22 cellular contexts compared by ENCODE assay signal in genomic region chr16:22213236-22213635, GRCh38. TPM values are rescaled to one million over a fixed set of nuclear protein-coding genes. Genes with fewer than 3 reads are reported as not detected.
DNase-seq lines count a peak whose midpoint lies in the region; FAIRE-seq and TF ChIP-seq lines count a peak whose summit lies in the region.
"Had no signal": no experiment of that assay in that cellular context is flagged by ENCODE, and none has a peak within 500 bp of the region (broad histone marks: within the 10 kb centered on the region; RNA-seq: fewer than 3 reads in every experiment).

No MANE protein-coding gene starts in this region.

- no peak overlapping the region for H2AFZ ChIP-seq in neural progenitor cell (replicated peaks)
- H2AFZ ChIP-seq: GM23248 had no signal

- peaks cover 4% of the 10 kb centered on the region for H3K9me3 ChIP-seq in left ventricle myocardium inferior (replicated peaks)
- no peaks in the 10 kb centered on the region for H3K9me3 ChIP-seq in sigmoid colon
- no peaks in the 10 kb centered on the region for H3K9me3 ChIP-seq in HAP-1
- no peaks in the 10 kb centered on the region for H3K9me3 ChIP-seq in neural progenitor cell (ENCODE audit: low read depth)

- no peaks in the 10 kb centered on the region for H3K36me3 ChIP-seq in left ventricle myocardium inferior
- H3K36me3 ChIP-seq in sigmoid colon, result no peaks in the 10 kb centered on the region
- peaks cover 21% of the 10 kb centered on the region for H3K36me3 ChIP-seq in HAP-1 (replicated peaks)
- H3K36me3 ChIP-seq in neural progenitor cell, result no peaks in the 10 kb centered on the region

- H3K36me3 Mint-ChIP-seq in neural progenitor cell, result peaks cover 3% of the 10 kb centered on the region

- FAIRE-seq in urothelium cell line (lab: Jason Lieb, UNC) (no peak), D721Med (lab: Jason Lieb, UNC) (no peak)
- FAIRE-seq: A204.1 had no signal

- H3K4me3 Mint-ChIP-seq in neural progenitor cell, result no peak overlapping the region
- H3K4me3 Mint-ChIP-seq: CD4-positive, CD25-positive, alpha-beta regulatory T cell had no signal

- H3K27me3 ChIP-seq in left ventricle myocardium inferior (ENCODE audit: low read depth), result no peaks in the 10 kb centered on the region
- H3K27me3 ChIP-seq in sigmoid colon, result no peaks in the 10 kb centered on the region
- H3K27me3 ChIP-seq in HAP-1 (ENCODE audit: low read depth), result no peaks in the 10 kb centered on the region
- no peaks in the 10 kb centered on the region for H3K27me3 ChIP-seq in neural progenitor cell

- H3K4me3 ChIP-seq in left ventricle myocardium inferior (no peak overlapping the region), sigmoid colon (no peak overlapping the region), HAP-1 (no peak overlapping the region), neural progenitor cell (no peak overlapping the region)
- H3K4me3 ChIP-seq: GM23248 had no signal

- H3K4me1 Mint-ChIP-seq in neural progenitor cell, result peaks cover 3% of the 10 kb centered on the region

- DNase-seq in left ventricle myocardium inferior (no peak), cardiac septum (ENCODE audit: low spot score) (no peak), cerebellar cortex (ENCODE audit: low spot score) (peak; percentile 66), sigmoid colon (no peak), urothelium cell line (ENCODE audit: low spot score) (no peak), HAP-1 (ENCODE audit: low spot score in 2 of 2) (no peak), D721Med (ENCODE audit: insufficient read length, low spot score) (no peak), neural progenitor cell (ENCODE audit: low spot score) (no peak)
- DNase-seq: CD4-positive, CD25-positive, alpha-beta regulatory T cell; DMS79; GM23248; HCEC 1CT; KBM-7; MM.1S; NCI-H1048; NCI-H1436; NCI-H187 treated with DMSO at 0.1 percent for 48 hours; NCI-H510A; NCI-H774; NK-92 treated with Interleukin-12 subunit alpha and Interleukin-12 subunit beta, amount 100 ng/mL, for 24 hours had no signal

- intact Hi-C loops in left ventricle myocardium inferior (cut with micrococcal nuclease), result no loop called here
- intact Hi-C loops in cardiac septum (cut with DNase I), result no loop called here
- intact Hi-C loops in sigmoid colon (cut with DNase I), result loop anchor here (10.0 kb wide), 1 partner anchor 698 kb away; no protein-coding TSS in a partner anchor

- H3K9ac ChIP-seq in neural progenitor cell, result no peak overlapping the region
- H3K9ac ChIP-seq: GM23248 had no signal

- H3K27ac Mint-ChIP-seq in neural progenitor cell, result no peak overlapping the region

- no peaks in the 10 kb centered on the region for H3F3A ChIP-seq in neural progenitor cell (ENCODE audit: low read depth)

- H3K27me3 Mint-ChIP-seq in neural progenitor cell (ENCODE audit: insufficient read depth, low read depth), result peaks cover 4% of the 10 kb centered on the region
- H3K27me3 Mint-ChIP-seq: CD4-positive, CD25-positive, alpha-beta regulatory T cell had no signal

- no peaks in the 10 kb centered on the region for H3K9me3 Mint-ChIP-seq in neural progenitor cell
- H3K9me3 Mint-ChIP-seq: CD4-positive, CD25-positive, alpha-beta regulatory T cell had no signal

- TF ChIP-seq POLR2A in sigmoid colon (IDR thresholded peaks at IDR 0.05), result no peak

- H3K79me2 ChIP-seq in neural progenitor cell (ENCODE audit: low read depth), result peaks cover 2% of the 10 kb centered on the region

- no peak for TF ChIP-seq EP300 in sigmoid colon (IDR thresholded peaks at IDR 0.05)

- 89 to 90% methylated on average over 4 of the region's 4 CpGs for WGBS in sigmoid colon, 2 donors

- peaks cover under 1% of the 10 kb centered on the region for H4K20me1 ChIP-seq in neural progenitor cell (ENCODE audit: low read depth)

- H3K4me2 ChIP-seq in neural progenitor cell, result no peak overlapping the region

- TF ChIP-seq CTCF in left ventricle myocardium inferior (IDR thresholded peaks at IDR 0.05; ENCODE audit: borderline replicate concordance) (no peak), sigmoid colon (IDR thresholded peaks at IDR 0.05) (no peak), D721Med (IDR thresholded peaks at IDR 0.05; ENCODE audit: insufficient read depth, missing control alignments) (no peak), neural progenitor cell (IDR thresholded peaks at IDR 0.05) (no peak)

- H3K4me1 ChIP-seq in left ventricle myocardium inferior (peaks cover 80% of the 10 kb centered on the region), sigmoid colon (peaks cover 0 to 91% (median 80%) of the 10 kb centered on the region in 4 donors), HAP-1 (no peaks in the 10 kb centered on the region; the same call in 1 of the 2 replicates), neural progenitor cell (no peaks in the 10 kb centered on the region)

- peak overlapping the region; percentile 57 for H3K27ac ChIP-seq in left ventricle myocardium inferior (replicated peaks)
- H3K27ac ChIP-seq in sigmoid colon, result peak overlapping the region in 3 of 4 donors; percentile 94 to 98 (median 98)
- no peak overlapping the region for H3K27ac ChIP-seq in neural progenitor cell
- H3K27ac ChIP-seq: GM23248 had no signal

- in situ Hi-C loops in HAP-1 (cut with MboI; ENCODE audit: low sequenced_read_pairs), result no loop called here

RNA-seq across cellular contexts. Expression of gene EEF2K, which starts 7.2 kb away (rescaled TPM):
- 22.1 TPM for total RNA-seq in left ventricle myocardium inferior
- total RNA-seq in cardiac septum, result 16.2 TPM
- 10 to 100 TPM; 37.2 to 54.8 (median 44.2) TPM for total RNA-seq in sigmoid colon
- polyA plus RNA-seq in sigmoid colon, result 10 to 100 TPM in 1 of 3 donors, 1 to 10 TPM in 2; 3.6 to 10.5 (median 3.7) TPM
- total RNA-seq in neural progenitor cell (ENCODE audit: low replicate concordance), result 9.0 and 12.3 TPM in 2 replicates

RNA-seq across cellular contexts. Expression of gene SDR42E2, which starts 50.9 kb away (rescaled TPM):
- total RNA-seq in left ventricle myocardium inferior (0.08 TPM), cardiac septum (not detected), sigmoid colon (not detected), neural progenitor cell (ENCODE audit: low replicate concordance) (0.15 TPM in 1 of 2 replicates, not detected in the other)
- polyA plus RNA-seq in sigmoid colon, result under 1 TPM in 1 of 3 donors, not detected in 2; 0.04 TPM
- total RNA-seq: GM23248, HT1080 had no signal
- polyA plus RNA-seq: GM23248 had no signal
